Comparison of ENCODE assay signal across 18 cellular contexts in genomic region chr12:57823131-57823907, GRCh38. TPM values are rescaled to one million over a fixed set of nuclear protein-coding genes. Genes with fewer than 3 reads are reported as not detected.
DNase-seq lines count a peak whose midpoint lies in the region; ATAC-seq and TF ChIP-seq lines count a peak whose summit lies in the region.
"Had no signal": no experiment of that assay in that cellular context is flagged by ENCODE, and none has a peak within 500 bp of the region (broad histone marks: within the 10 kb centered on the region; RNA-seq: fewer than 3 reads in every experiment).

No MANE protein-coding gene starts in this region.

- H3K36me3 Mint-ChIP-seq in memory B cell, result peaks cover 38% of the 10 kb centered on the region

- peaks cover 85% of the 10 kb centered on the region for H3K4me1 ChIP-seq in left ventricle myocardium inferior
- no peaks in the 10 kb centered on the region for H3K4me1 ChIP-seq in adipocyte (ENCODE audit: control insufficient read depth, insufficient read depth, low read length)

- H3K36me3 ChIP-seq in left ventricle myocardium inferior (peaks cover 94% of the 10 kb centered on the region), adipocyte (ENCODE audit: control insufficient read depth, insufficient read depth, low read length, severe bottlenecking) (peaks cover 87% of the 10 kb centered on the region)

- TF ChIP-seq CTCF in left ventricle myocardium inferior (IDR thresholded peaks at IDR 0.05; ENCODE audit: borderline replicate concordance), result no peak

- no peaks in the 10 kb centered on the region for H3K27me3 Mint-ChIP-seq in memory B cell
- H3K27me3 Mint-ChIP-seq: activated CD4-positive, alpha-beta memory T cell treated with anti-CD3 and anti-CD28 coated beads, Interleukin-2, amount 10 ng/mL, durations not matched to agents 7 days and 5 days had no signal

- H3K27ac Mint-ChIP-seq in memory B cell, result peak overlapping the region; percentile 48
- H3K27ac Mint-ChIP-seq: activated CD4-positive, alpha-beta memory T cell treated with anti-CD3 and anti-CD28 coated beads, Interleukin-2, amount 10 ng/mL, durations not matched to agents 7 days and 5 days had no signal

- intact Hi-C loops in left ventricle myocardium inferior (cut with micrococcal nuclease) (no loop called here), Right ventricle myocardium superior (cut with DNase I) (no loop called here)

- H3K9me3 ChIP-seq in left ventricle myocardium inferior (replicated peaks), result no peaks in the 10 kb centered on the region
- H3K9me3 ChIP-seq in adipocyte (ENCODE audit: control insufficient read depth, low read length), result no peaks in the 10 kb centered on the region
- H3K9me3 ChIP-seq: thoracic aorta had no signal

- DNase-seq in left ventricle myocardium inferior, result no peak
- no peak for DNase-seq in Right ventricle myocardium superior
- no peak for DNase-seq in adipocyte (ENCODE audit: low read depth)
- DNase-seq in memory B cell (ENCODE audit: low spot score in 2 of 2), result no peak
- DNase-seq in substantia nigra (lab: John Stamatoyannopoulos, UW), result no peak
- no peak for DNase-seq in iPS-NIHi11 (ENCODE audit: low spot score)
- DNase-seq: activated CD4-positive, alpha-beta memory T cell treated with anti-CD3 and anti-CD28 coated beads, Interleukin-2, amount 10 ng/mL, durations not matched to agents 7 days and 5 days; cortex of kidney; erythroblast; islet precursor cell; NCI-H345; nucleus accumbens; stimulated activated CD4-positive, alpha-beta T cell treated with anti-CD3 and anti-CD28 coated beads, Interleukin-1b, Interleukin-23, amount 100 ng/mL, for 48 hours had no signal

- no peaks in the 10 kb centered on the region for H3K9me3 Mint-ChIP-seq in memory B cell
- H3K9me3 Mint-ChIP-seq: activated CD4-positive, alpha-beta memory T cell treated with anti-CD3 and anti-CD28 coated beads, Interleukin-2, amount 10 ng/mL, durations not matched to agents 7 days and 5 days had no signal

- ATAC-seq in Right ventricle myocardium superior (ENCODE audit: poor library complexity) (no peak), memory B cell (ENCODE audit: low read depth) (no peak), GM18498 (IDR thresholded peaks at IDR 0.05; ENCODE audit: unreplicated experiment) (no peak), GM19463 (IDR thresholded peaks at IDR 0.05; ENCODE audit: unreplicated experiment) (no peak)
- ATAC-seq: GM12878, sciatic nerve had no signal

- peaks cover 7% of the 10 kb centered on the region for H3K4me1 Mint-ChIP-seq in memory B cell
- H3K4me1 Mint-ChIP-seq: activated CD4-positive, alpha-beta memory T cell treated with anti-CD3 and anti-CD28 coated beads, Interleukin-2, amount 10 ng/mL, durations not matched to agents 7 days and 5 days had no signal

- H3K4me3 ChIP-seq in left ventricle myocardium inferior, result peak overlapping the region; percentile 15
- H3K4me3 ChIP-seq in adipocyte (ENCODE audit: low read length), result no peak overlapping the region
- H3K4me3 ChIP-seq: GM12878, thoracic aorta had no signal

- peak overlapping the region; percentile 26 for H3K9ac ChIP-seq in adipocyte (ENCODE audit: low read length)

- H3K4me3 Mint-ChIP-seq in memory B cell, result no peak overlapping the region
- H3K4me3 Mint-ChIP-seq: activated CD4-positive, alpha-beta memory T cell treated with anti-CD3 and anti-CD28 coated beads, Interleukin-2, amount 10 ng/mL, durations not matched to agents 7 days and 5 days had no signal

- H3K27me3 ChIP-seq in left ventricle myocardium inferior (ENCODE audit: low read depth) (no peaks in the 10 kb centered on the region), adipocyte (replicated peaks; ENCODE audit: control insufficient read depth, insufficient read depth, low read length) (no peaks in the 10 kb centered on the region)

- H3K27ac ChIP-seq in left ventricle myocardium inferior (replicated peaks) (peak overlapping the region; percentile 79), substantia nigra (ENCODE audit: low read depth, low read length, poor library complexity, severe bottlenecking) (peak overlapping the region; percentile 9)

RNA-seq across cellular contexts. Expression of gene AVIL, which starts 4.8 kb away (rescaled TPM):
- 2.1 TPM for total RNA-seq in left ventricle myocardium inferior
- 2.1 TPM for total RNA-seq in Right ventricle myocardium superior

RNA-seq across cellular contexts. Expression of gene CTDSP2, which starts 23.2 kb away (rescaled TPM):
- total RNA-seq in left ventricle myocardium inferior (82.6 TPM), Right ventricle myocardium superior (99.5 TPM)

RNA-seq across cellular contexts. Expression of gene TSFM, which starts 40.7 kb away (rescaled TPM):
- total RNA-seq in left ventricle myocardium inferior (53.7 TPM), Right ventricle myocardium superior (49.5 TPM)

RNA-seq across cellular contexts. Expression of gene EEF1AKMT3, which starts 50.9 kb away (rescaled TPM):
- total RNA-seq in left ventricle myocardium inferior, result 0.99 TPM
- total RNA-seq in Right ventricle myocardium superior, result 1.2 TPM

RNA-seq across cellular contexts. Expression of gene METTL1, which starts 51.4 kb away (rescaled TPM):
- total RNA-seq in left ventricle myocardium inferior, result 6.8 TPM
- 7.2 TPM for total RNA-seq in Right ventricle myocardium superior
